In genomic region chr15:48541659-48542334, GRCh38 we compare ENCODE assay signal across 9 cellular contexts.
DNase-seq lines count a peak whose midpoint lies in the region; ATAC-seq lines count a peak whose summit lies in the region.
"Had no signal": no experiment of that assay in that cellular context is flagged by ENCODE, and none has a peak within 500 bp of the region (broad histone marks: within the 10 kb centered on the region; RNA-seq: fewer than 3 reads in every experiment).

No MANE protein-coding gene starts in this region.

- DNase-seq in AG20443 (ENCODE audit: low spot score) (peak; percentile 77), HT1080 (ENCODE audit: low read depth) (peak; percentile 63), fibroblast of the conjunctiva (ENCODE audit: low read depth) (peak; percentile 84), SIG-M5 (lab: John Stamatoyannopoulos, UW) (no peak), activated T-cell treated with anti-CD3 and anti-CD28 coated beads for 4 hours (no peak), T-helper 9 cell (no peak), HT-29 (ENCODE audit: low spot score) (no peak)
- DNase-seq: pancreas had no signal

- peak; percentile 95 for ATAC-seq in GM21423 (IDR thresholded peaks at IDR 0.05; ENCODE audit: unreplicated experiment)

Comparison
In these comparisons a context has a peak if more than half of its experiments do, and no peak if none do; other contexts are left out.
1. DNase-seq: peak in AG20443 (single experiment), HT1080 (single experiment) and fibroblast of the conjunctiva (single experiment); none in SIG-M5 (single experiment), activated T-cell treated with anti-CD3 and anti-CD28 coated beads for 4 hours (single experiment), T-helper 9 cell (single experiment) and HT-29 (single experiment).